ENCODE assay signal across 8 cellular contexts in the genomic region with DNA sequence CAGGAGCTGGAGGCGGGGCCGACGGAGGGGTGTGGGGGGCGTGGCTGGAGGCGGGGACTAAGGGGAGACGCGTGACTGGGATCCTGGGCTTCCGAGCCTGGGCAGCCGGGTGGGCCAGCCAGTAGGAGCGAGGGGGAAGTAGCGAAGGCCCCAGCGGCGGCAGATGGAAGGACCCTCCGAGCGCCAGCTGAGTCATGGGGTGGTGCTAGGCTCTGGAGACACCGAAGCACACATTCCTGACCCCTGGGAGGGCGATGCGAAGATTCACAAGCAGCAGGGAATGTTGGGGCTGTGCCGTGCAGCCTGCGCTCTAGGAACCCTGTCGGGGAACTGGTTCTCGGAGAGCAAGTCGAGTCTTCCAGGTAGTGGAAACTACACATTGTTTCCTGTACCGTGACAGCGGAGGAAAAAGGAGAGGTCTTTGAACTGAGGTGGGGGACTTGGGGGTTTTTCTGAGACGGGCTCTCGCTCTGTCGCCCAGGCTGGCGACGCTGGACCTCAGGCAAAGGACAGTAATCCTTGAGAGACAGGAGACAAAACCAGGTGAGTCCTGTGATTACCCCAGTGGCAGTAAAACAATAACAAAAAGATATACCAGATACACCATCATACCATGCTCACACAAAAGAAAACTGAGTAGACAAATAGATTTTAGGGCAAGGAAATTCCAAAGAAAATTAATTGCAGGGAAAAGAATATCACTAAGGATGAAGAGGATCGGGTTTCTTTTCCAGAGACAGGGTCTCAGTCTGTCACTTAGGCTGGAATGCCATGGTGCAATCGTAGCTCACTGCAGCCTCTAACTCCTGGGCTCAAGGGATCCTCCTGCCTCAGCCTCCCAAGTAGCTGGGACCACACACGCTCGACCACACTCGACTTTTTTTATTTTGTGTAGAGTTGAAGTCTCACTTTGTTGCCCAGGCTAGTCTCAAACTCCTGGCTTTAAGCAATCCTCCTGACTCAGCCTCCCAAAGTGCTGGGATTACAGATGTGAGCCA.
DNase-seq lines count a peak whose midpoint lies in the region; ATAC-seq and TF ChIP-seq lines count a peak whose summit lies in the region.

No MANE protein-coding gene starts in this region.

- TF ChIP-seq CTCF in WI38 (IDR thresholded peaks at IDR 0.05; ENCODE audit: low read depth, low read length): no peak

- H3K9ac ChIP-seq in iPS-15b (ENCODE audit: low read depth, low read length) (peak overlapping the region; percentile 29), stomach smooth muscle (ENCODE audit: low read length in 2 of 2) (peak overlapping the region; percentile 24 to 80)

- H3K4me3 ChIP-seq in WI38 (ENCODE audit: low read depth, low read length) (peak overlapping the region; percentile 63), iPS-15b (ENCODE audit: low read depth, low read length) (peak overlapping the region; percentile 85), stomach smooth muscle (ENCODE audit: low read length in 2 of 2) (peak overlapping the region; percentile 47 to 88)

- H3K4me1 ChIP-seq in iPS-15b (ENCODE audit: control insufficient read depth, insufficient read depth, low read length) (peaks cover 6% of the 10 kb centered on the region), stomach smooth muscle (ENCODE audit: control insufficient read depth, insufficient read depth, low read length) (peaks cover 31% of the 10 kb centered on the region)

- peak overlapping the region; percentile 73 for H3K27ac ChIP-seq in stomach smooth muscle (ENCODE audit: low read length)

- ATAC-seq in GM19397 (IDR thresholded peaks at IDR 0.05; ENCODE audit: unreplicated experiment) (peak; percentile 55), HG03565 (IDR thresholded peaks at IDR 0.05; ENCODE audit: unreplicated experiment) (peak; percentile 29)

- H3K27me3 ChIP-seq in iPS-15b (ENCODE audit: control insufficient read depth, insufficient read depth, low read length) (no peaks in the 10 kb centered on the region), stomach smooth muscle (ENCODE audit: control insufficient read depth in 1 of 2, insufficient read depth in 2 of 2, low read length in 2 of 2) (no peaks in the 10 kb centered on the region)

- no peaks in the 10 kb centered on the region for H3K9me3 ChIP-seq in iPS-15b (ENCODE audit: control insufficient read depth, insufficient read depth, low read length)
- no peaks in the 10 kb centered on the region for H3K9me3 ChIP-seq in stomach smooth muscle (ENCODE audit: control insufficient read depth in 2 of 2, low read length in 2 of 2)

- no peaks in the 10 kb centered on the region for H3K36me3 ChIP-seq in iPS-15b (ENCODE audit: control insufficient read depth, insufficient read depth, low read length)
- H3K36me3 ChIP-seq in stomach smooth muscle (ENCODE audit: control insufficient read depth in 2 of 2, insufficient read depth in 2 of 2, low read length in 2 of 2): no peaks in the 10 kb centered on the region

- DNase-seq in DMS114 treated with DMSO at 0.1 percent for 48 hours (lab: John Stamatoyannopoulos, UW; ENCODE audit: unreplicated experiment) (peak; percentile 99), UCSD-AML1 (lab: John Stamatoyannopoulos, UW; ENCODE audit: unreplicated experiment) (no peak), NCI-H2196 treated with DMSO at 0.1 percent for 48 hours (lab: John Stamatoyannopoulos, UW; ENCODE audit: unreplicated experiment) (no peak)
